19 cellular contexts compared by ENCODE assay signal in the genomic region with DNA sequence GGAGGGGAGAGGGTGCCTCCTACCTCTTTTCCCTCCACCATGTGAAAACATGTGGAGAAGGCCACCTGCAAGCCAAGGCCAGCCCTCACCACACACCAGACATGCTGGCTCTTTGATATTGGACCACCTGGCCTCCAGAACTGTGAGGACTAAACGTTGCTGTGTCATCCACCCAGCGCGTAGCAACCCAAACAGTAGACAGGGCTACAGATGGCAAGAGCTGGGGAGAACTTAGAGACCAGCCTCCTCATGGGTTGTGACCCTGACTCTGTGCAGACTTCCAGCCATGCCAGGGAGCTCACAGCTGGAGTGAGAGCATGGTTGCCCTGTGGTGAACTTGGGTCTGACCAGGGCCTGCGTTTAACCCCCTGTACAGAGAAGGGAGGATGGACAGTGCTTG.
DNase-seq lines count a peak whose midpoint lies in the region; ATAC-seq and TF ChIP-seq lines count a peak whose summit lies in the region.
"Had no signal": no experiment of that assay in that cellular context is flagged by ENCODE, and none has a peak within 500 bp of the region (broad histone marks: within the 10 kb centered on the region; RNA-seq: fewer than 3 reads in every experiment).

No MANE protein-coding gene starts in this region.

- H3K4me1 ChIP-seq in BLaER1 = peaks cover 61% of the 10 kb centered on the region
- H3K4me1 ChIP-seq in DND-41 (ENCODE audit: insufficient read depth, low read length) = peaks cover 25% of the 10 kb centered on the region
- H3K4me1 ChIP-seq: HAP-1 had no signal

- peak overlapping the region; percentile 96 for H3K27ac ChIP-seq in BLaER1
- peak overlapping the region; percentile 55 for H3K27ac ChIP-seq in DND-41 (ENCODE audit: low read length)
- H3K27ac ChIP-seq: GM23248, KMS-11, SJSA1 had no signal

- ATAC-seq in DND-41 (ENCODE audit: insufficient read depth, low read depth) (peak; percentile 86), sciatic nerve (no peak), HG03520 (IDR thresholded peaks at IDR 0.05; ENCODE audit: unreplicated experiment) (no peak)
- ATAC-seq: CD8-positive, alpha-beta T cell; Right ventricle myocardium inferior had no signal

- no peak overlapping the region for H3K4me3 ChIP-seq in BLaER1
- no peak overlapping the region for H3K4me3 ChIP-seq in DND-41 (ENCODE audit: low read depth in 1 of 2, low read length in 2 of 2)
- H3K4me3 ChIP-seq: GM23248, HAP-1, SJSA1 had no signal

- H2AFZ ChIP-seq in DND-41 (ENCODE audit: low read depth, low read length) = no peak overlapping the region
- H2AFZ ChIP-seq: GM23248 had no signal

- H3K27me3 ChIP-seq in BLaER1 (no peaks in the 10 kb centered on the region), DND-41 (ENCODE audit: insufficient read depth, low read length, poor library complexity) (no peaks in the 10 kb centered on the region)
- H3K27me3 ChIP-seq: SJSA1 had no signal

- H4K20me1 ChIP-seq in BLaER1 = no peaks in the 10 kb centered on the region
- H4K20me1 ChIP-seq in DND-41 (ENCODE audit: insufficient read depth, low read length) = no peaks in the 10 kb centered on the region

- H3K36me3 ChIP-seq in BLaER1 (no peaks in the 10 kb centered on the region), DND-41 (ENCODE audit: insufficient read depth, low read length) (no peaks in the 10 kb centered on the region)
- H3K36me3 ChIP-seq: HAP-1, SJSA1 had no signal

- H3K9me3 ChIP-seq in BLaER1 (no peaks in the 10 kb centered on the region), DND-41 (ENCODE audit: insufficient read depth, low read length, severe bottlenecking) (no peaks in the 10 kb centered on the region)
- H3K9me3 ChIP-seq: HAP-1, SJSA1 had no signal

- H3K9ac ChIP-seq in BLaER1 (no peak overlapping the region), DND-41 (ENCODE audit: low read depth, low read length) (no peak overlapping the region)
- H3K9ac ChIP-seq: GM23248, KMS-11 had no signal

- peak; percentile 13 for TF ChIP-seq CTCF in DND-41 (IDR thresholded peaks at IDR 0.05; ENCODE audit: borderline replicate concordance, extremely low read depth, low read length, poor library complexity, severe bottlenecking)

- no peaks in the 10 kb centered on the region for H3K79me2 ChIP-seq in DND-41 (ENCODE audit: insufficient read depth, low read length)

- peak; percentile 72 for DNase-seq in DND-41
- peak; percentile 23 for DNase-seq in ecto neural progenitor cell (ENCODE audit: low spot score)
- DNase-seq in sciatic nerve (ENCODE audit: low spot score) = peak; percentile 6
- no peak for DNase-seq in NCI-H1930 (lab: John Stamatoyannopoulos, UW)
- DNase-seq in amniotic stem cell (lab: John Stamatoyannopoulos, UW) = no peak
- DNase-seq: GM23248, NCI-H1092 treated with DMSO at 0.1 percent for 48 hours, NCI-H1436 treated with DMSO at 0.1 percent for 48 hours, NCI-H2081, NCI-H446, NCI-H526, OCI-M1 had no signal

- H3K4me2 ChIP-seq in BLaER1 (peak overlapping the region; percentile 86), DND-41 (ENCODE audit: insufficient read depth, low read length) (no peak overlapping the region)
- H3K4me2 ChIP-seq: KMS-11 had no signal

- intact Hi-C loops in sciatic nerve (cut with DNase I) = loop anchor here (10.0 kb wide), 1 partner anchor 62 kb away; no protein-coding TSS in a partner anchor

Comparison
In these comparisons a context has a peak if more than half of its experiments do, and no peak if none do; other contexts are left out.
1. DNase-seq: peak in DND-41 (single experiment), ecto neural progenitor cell (single experiment) and sciatic nerve (single experiment); none in NCI-H1930 (0 of 2) and amniotic stem cell (single experiment).